In genomic region chr19:50332264-50333038, GRCh38 we compare ENCODE assay signal across 1 cellular context.
TF ChIP-seq lines count a peak whose summit lies in the region.

No MANE protein-coding gene starts in this region.

TF ChIP-seq in SK-N-SH treated with all-trans-retinoic acid at 6 μM for 48 hours, 23 proteins besides CTCF, POLR2A, EP300 and RAD21 (continued from another document):
- TF ChIP-seq POU6F1 (CRISPR knock-in tag; IDR thresholded peaks at IDR 0.05; ENCODE audit: borderline replicate concordance, low read depth) (no peak), ISL1 (CRISPR knock-in tag; IDR thresholded peaks at IDR 0.05) (no peak), ESRRG (CRISPR knock-in tag; IDR thresholded peaks at IDR 0.05) (no peak), ZNF8 (CRISPR knock-in tag; IDR thresholded peaks at IDR 0.05) (no peak), TOX (CRISPR knock-in tag; IDR thresholded peaks at IDR 0.05; ENCODE audit: borderline replicate concordance) (no peak), CSDC2 (CRISPR knock-in tag; IDR thresholded peaks at IDR 0.05) (no peak), OSR1 (CRISPR knock-in tag; IDR thresholded peaks at IDR 0.05) (no peak)
- TF ChIP-seq, protein P1, sequence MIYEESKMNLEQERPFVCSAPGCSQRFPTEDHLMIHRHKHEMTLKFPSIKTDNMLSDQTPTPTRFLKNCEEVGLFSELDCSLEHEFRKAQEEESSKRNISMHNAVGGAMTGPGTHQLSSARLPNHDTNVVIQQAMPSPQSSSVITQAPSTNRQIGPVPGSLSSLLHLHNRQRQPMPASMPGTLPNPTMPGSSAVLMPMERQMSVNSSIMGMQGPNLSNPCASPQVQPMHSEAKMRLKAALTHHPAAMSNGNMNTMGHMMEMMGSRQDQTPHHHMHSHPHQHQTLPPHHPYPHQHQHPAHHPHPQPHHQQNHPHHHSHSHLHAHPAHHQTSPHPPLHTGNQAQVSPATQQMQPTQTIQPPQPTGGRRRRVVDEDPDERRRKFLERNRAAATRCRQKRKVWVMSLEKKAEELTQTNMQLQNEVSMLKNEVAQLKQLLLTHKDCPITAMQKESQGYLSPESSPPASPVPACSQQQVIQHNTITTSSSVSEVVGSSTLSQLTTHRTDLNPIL (CRISPR knock-in tag; IDR thresholded peaks at IDR 0.05; ENCODE audit: low read depth) = no peak
